36 cellular contexts compared by ENCODE assay signal in genomic region chr1:21831454-21831970, GRCh38. TPM values are rescaled to one million over a fixed set of nuclear protein-coding genes. Genes with fewer than 3 reads are reported as not detected.
"Had no signal": no experiment of that assay in that cellular context is flagged by ENCODE, and none has a peak within 500 bp of the region (broad histone marks: within the 10 kb centered on the region; RNA-seq: fewer than 3 reads in every experiment).

No MANE protein-coding gene starts in this region.

- ATAC-seq: activated naive CD8-positive, alpha-beta T cell treated with anti-CD3 and anti-CD28 coated beads, Interleukin-2, amount 50 U/mL, for 24 hours; activated T-cell treated with anti-CD3 and anti-CD28 coated beads, Interleukin-2, amount 50 U/mL, for 4 hours; PC-3 had no signal

- H3K27me3 Mint-ChIP-seq: activated B cell treated with CpG ODN at 0.5 μM for 24 hours; activated CD4-positive, alpha-beta memory T cell treated with anti-CD3 and anti-CD28 coated beads for 36 hours; activated naive CD4-positive, alpha-beta T cell treated with anti-CD3 and anti-CD28 coated beads, Interleukin-2, amount 10 ng/mL, durations not matched to agents 7 days and 5 days; activated naive CD8-positive, alpha-beta T cell; activated naive CD8-positive, alpha-beta T cell treated with anti-CD3 and anti-CD28 coated beads, Interleukin-2, amount 50 U/mL, for 24 hours had no signal

- H3K4me1 Mint-ChIP-seq: activated B cell treated with CpG ODN at 0.5 μM for 24 hours; activated naive CD4-positive, alpha-beta T cell treated with anti-CD3 and anti-CD28 coated beads, Interleukin-2, amount 10 ng/mL, durations not matched to agents 7 days and 5 days; activated naive CD8-positive, alpha-beta T cell treated with anti-CD3 and anti-CD28 coated beads, Interleukin-2, amount 50 U/mL, for 24 hours; brain had no signal

- H3K27ac ChIP-seq: cardiac muscle cell, Peyer's patch, VCaP had no signal

- DNase-seq: activated B cell treated with CpG ODN at 0.5 μM for 24 hours; activated CD4-positive, alpha-beta memory T cell treated with anti-CD3 and anti-CD28 coated beads for 36 hours; activated CD4-positive, alpha-beta T cell treated with anti-CD3 and anti-CD28 coated beads for 4 hours; activated CD4-positive, alpha-beta T cell treated with anti-CD3 and anti-CD28 coated beads, Interleukin-2, amount 50 U/mL, for 1 hour; activated CD4-positive, CD25-positive, alpha-beta regulatory T cell treated with anti-CD3 and anti-CD28 coated beads, Interleukin-2, amount 50 U/mL, for 72 hours; activated CD8-positive, alpha-beta memory T cell treated with anti-CD3 and anti-CD28 coated beads, Interleukin-2, amount 50 U/mL, for 4 hours; activated naive CD4-positive, alpha-beta T cell treated with anti-CD3 and anti-CD28 coated beads, Interleukin-2, amount 10 ng/mL, durations not matched to agents 7 days and 5 days; activated naive CD8-positive, alpha-beta T cell treated with anti-CD3 and anti-CD28 coated beads, Interleukin-2, amount 50 U/mL, for 24 hours; activated T-cell treated with anti-CD3 and anti-CD28 coated beads for 4 hours; activated T-cell treated with anti-CD3 and anti-CD28 coated beads, Interleukin-2, amount 50 U/mL, for 4 hours; anterior cingulate cortex; Kasumi-1; KG1; MM.1S; MV-4-11; NCI-H1092; NCI-H1436 treated with DMSO at 0.1 percent for 48 hours; NCI-H1694 treated with DMSO at 0.1 percent for 48 hours; NCI-H2029; NCI-H345; NCI-H524 treated with DMSO at 0.1 percent for 48 hours; NK-92 treated with Interleukin-12 subunit alpha and Interleukin-12 subunit beta, amount 100 ng/mL, for 24 hours; PC-3; Peyer's patch; Right ventricle myocardium superior; RPMI8226; SW 1271; T-helper 1 cell; T-helper 2 cell; T-helper 9 cell had no signal

- H3K4me3 Mint-ChIP-seq: activated B cell treated with CpG ODN at 0.5 μM for 24 hours; activated CD4-positive, alpha-beta memory T cell treated with anti-CD3 and anti-CD28 coated beads for 36 hours; activated naive CD4-positive, alpha-beta T cell treated with anti-CD3 and anti-CD28 coated beads, Interleukin-2, amount 10 ng/mL, durations not matched to agents 7 days and 5 days; activated naive CD8-positive, alpha-beta T cell; activated naive CD8-positive, alpha-beta T cell treated with anti-CD3 and anti-CD28 coated beads, Interleukin-2, amount 50 U/mL, for 24 hours; activated T-cell treated with anti-CD3 and anti-CD28 coated beads, Interleukin-2, amount 50 U/mL, for 4 hours; activated T-helper 1 cell treated with anti-CD3 and anti-CD28 coated beads, Interleukin-12 subunit alpha, Interleukin-12 subunit beta, Interleukin-2, Interleukin-4 antibody, amounts not matched to agents 30 ng/mL and 10 ng/mL and 1 ng/mL, durations not matched to agents 14 hours and 24 hours and 36 hours; brain had no signal

- H3K4me1 ChIP-seq: Peyer's patch had no signal

- H3K27me3 ChIP-seq: cardiac muscle cell, Peyer's patch had no signal

- H3K4me3 ChIP-seq: cardiac muscle cell, Peyer's patch had no signal

- H3K27ac Mint-ChIP-seq: activated B cell treated with CpG ODN at 0.5 μM for 24 hours; activated CD4-positive, alpha-beta memory T cell treated with anti-CD3 and anti-CD28 coated beads for 36 hours; activated naive CD4-positive, alpha-beta T cell treated with anti-CD3 and anti-CD28 coated beads, Interleukin-2, amount 10 ng/mL, durations not matched to agents 7 days and 5 days; activated naive CD8-positive, alpha-beta T cell; activated naive CD8-positive, alpha-beta T cell treated with anti-CD3 and anti-CD28 coated beads, Interleukin-2, amount 50 U/mL, for 24 hours; activated T-helper 1 cell treated with anti-CD3 and anti-CD28 coated beads, Interleukin-12 subunit alpha, Interleukin-12 subunit beta, Interleukin-2, Interleukin-4 antibody, amounts not matched to agents 30 ng/mL and 10 ng/mL and 1 ng/mL, durations not matched to agents 14 hours and 24 hours and 36 hours; brain had no signal

RNA-seq across cellular contexts. Expression of gene LDLRAD2, which starts 19.4 kb away (rescaled TPM):
- total RNA-seq: activated CD4-positive, alpha-beta memory T cell treated with anti-CD3 and anti-CD28 coated beads for 36 hours; activated T-helper 1 cell treated with anti-CD3 and anti-CD28 coated beads, Interleukin-12 subunit alpha, Interleukin-12 subunit beta, Interleukin-2, Interleukin-4 antibody, amounts not matched to agents 30 ng/mL and 10 ng/mL and 1 ng/mL, durations not matched to agents 14 hours and 24 hours and 36 hours; NCI-H460; PC-3; Right ventricle myocardium superior had no signal
